ENCODE assay signal across 23 cellular contexts in the genomic region with DNA sequence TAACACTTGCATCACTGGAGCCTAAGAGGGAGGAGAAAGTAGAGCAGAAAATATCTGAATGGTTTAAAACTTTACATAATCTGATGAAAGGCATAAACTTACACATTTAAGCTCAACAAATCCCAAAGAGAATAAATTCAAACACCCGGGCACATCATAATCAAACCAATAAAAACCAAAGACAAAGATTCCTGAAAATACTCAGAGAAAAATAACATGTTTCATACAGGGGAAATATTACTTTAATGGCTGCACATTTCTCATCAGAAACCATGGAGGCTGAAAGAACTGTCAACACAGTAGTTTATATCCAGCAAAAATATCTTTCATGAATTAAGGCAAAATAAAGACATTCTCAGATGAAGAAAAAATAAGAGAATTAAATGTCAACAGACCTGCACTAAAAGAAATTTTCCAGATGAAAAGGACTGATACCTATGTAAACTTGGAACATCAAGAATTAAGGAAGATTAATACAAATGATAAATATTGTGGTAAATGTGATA. TPM values are rescaled to one million over a fixed set of nuclear protein-coding genes. Genes with fewer than 3 reads are reported as not detected.
DNase-seq lines count a peak whose midpoint lies in the region; ATAC-seq, FAIRE-seq and TF ChIP-seq lines count a peak whose summit lies in the region.
"Had no signal": no experiment of that assay in that cellular context is flagged by ENCODE, and none has a peak within 500 bp of the region (broad histone marks: within the 10 kb centered on the region; RNA-seq: fewer than 3 reads in every experiment).

No MANE protein-coding gene starts in this region.

- no peak overlapping the region for H3K4me3 Mint-ChIP-seq in CD14-positive monocyte
- H3K4me3 Mint-ChIP-seq: B cell; CD4-positive, CD25-positive, alpha-beta regulatory T cell; CD8-positive, alpha-beta memory T cell had no signal

- H2AFZ ChIP-seq in GM12878 (ENCODE audit: control insufficient read depth, low read depth, low read length), result no peak overlapping the region

- no peak overlapping the region for H3K4me2 ChIP-seq in GM12878 (ENCODE audit: control insufficient read depth, insufficient read depth)
- H3K4me2 ChIP-seq: BLaER1 treated with 17β-estradiol and CSF1 and Interleukin-3, amounts not matched to agents 10 nM and 100 nM had no signal

- no peak for TF ChIP-seq CTCF in GM12878 (IDR thresholded peaks at IDR 0.05 in 2 of 3, conservative IDR thresholded peaks at IDR 0.05 in 1 of 3; ENCODE audit: control insufficient read depth in 2 of 3, extremely low read depth in 1 of 3, insufficient read depth in 1 of 3, low read depth in 3 of 3, low read length in 3 of 3)
- no peak for TF ChIP-seq CTCF in CD14-positive monocyte (IDR thresholded peaks at IDR 0.05)

- no peak overlapping the region for H3K9ac ChIP-seq in GM12878 (ENCODE audit: control insufficient read depth, insufficient read depth, low read length)
- H3K9ac ChIP-seq: BLaER1 treated with 17β-estradiol and CSF1 and Interleukin-3, amounts not matched to agents 10 nM and 100 nM had no signal

- no TSS peak for BruUV-seq in GM12878 (replicated peaks; lab: Mats Ljungman, UMichigan)

- H3K4me1 Mint-ChIP-seq in CD14-positive monocyte, result peaks cover 1% of the 10 kb centered on the region

- POLR2A ChIA-PET in GM12878 (lab: Charles Lee), result no interaction called here

- RAD21 ChIA-PET in GM12878 (lab: Charles Lee; ENCODE audit: unreplicated experiment), result no interaction called here

- H3K9me3 ChIP-seq in GM12878 (replicated peaks; ENCODE audit: control insufficient read depth, insufficient read depth, low read length), result peaks cover 6% of the 10 kb centered on the region; the same call in 2 of the 3 replicates

- no peak for ATAC-seq in GM12878
- ATAC-seq in stimulated activated naive CD8-positive, alpha-beta T cell treated with anti-CD3 and anti-CD28 coated beads, Interleukin-15, Interleukin-2, amounts not matched to agents 100 U/mL and 50 U/mL, for 24 hours, result no peak

- FAIRE-seq in A204.1 (lab: Jason Lieb, UNC), result peak; percentile 14
- FAIRE-seq in G401.6 (lab: Jason Lieb, UNC), result peak; percentile 19
- no peak for FAIRE-seq in GM12878 (lab: Jason Lieb, UNC)
- FAIRE-seq: GM12892, GM18507 had no signal

- peaks cover 5 to 21% of the 10 kb centered on the region in 2 donors for H3K36me3 Mint-ChIP-seq in CD14-positive monocyte

- in situ Hi-C loops in GM12878 (cut with MboI), result no loop called here

- no peaks in the 10 kb centered on the region for H4K20me1 ChIP-seq in GM12878 (ENCODE audit: control insufficient read depth, insufficient read depth)

- no peak for TF ChIP-seq EP300 in GM12878 (IDR thresholded peaks at IDR 0.05; ENCODE audit: borderline replicate concordance in 1 of 2, control insufficient read depth in 1 of 2, low read depth in 2 of 2, low read length in 2 of 2)

- no peak overlapping the region for H3K27ac Mint-ChIP-seq in CD14-positive monocyte
- H3K27ac Mint-ChIP-seq: B cell; CD8-positive, alpha-beta memory T cell had no signal

- H3K36me3 ChIP-seq in GM12878 (ENCODE audit: control insufficient read depth in 2 of 2, insufficient read depth in 2 of 2, low read length in 1 of 2), result peaks cover 0 to 7% of the 10 kb centered on the region in 2 experiments; a peak in 2 of 4 replicates

- intact Hi-C loops in GM12878 (cut with micrococcal nuclease; ENCODE audit: unreplicated experiment) (no loop called here), CD14-positive monocyte (cut with micrococcal nuclease) (no loop called here)

- H3K9me3 Mint-ChIP-seq in CD14-positive monocyte, result peaks cover 16 to 42% (median 24%) of the 10 kb centered on the region in 7 donors

- no peaks in the 10 kb centered on the region; the same call in 1 of the 2 replicates for H3K4me1 ChIP-seq in GM12878 (ENCODE audit: control insufficient read depth, insufficient read depth, low read length)
- H3K4me1 ChIP-seq: BLaER1 treated with 17β-estradiol and CSF1 and Interleukin-3, amounts not matched to agents 10 nM and 100 nM had no signal

- no peak for TF ChIP-seq RAD21 in GM12878 (IDR thresholded peaks at IDR 0.05; ENCODE audit: insufficient read depth, low read depth, low read length)

- DNase-seq in GM12878 (ENCODE audit: low read depth, low spot score) (no peak), CD14-positive monocyte (ENCODE audit: low spot score) (no peak), NCI-H2227 (lab: John Stamatoyannopoulos, UW; ENCODE audit: unreplicated experiment) (no peak)
- no peak for DNase-seq in stimulated activated naive CD8-positive, alpha-beta T cell treated with anti-CD3 and anti-CD28 coated beads, Interleukin-15, Interleukin-2, amounts not matched to agents 100 U/mL and 50 U/mL, for 24 hours
- DNase-seq: AML-193; CD4-positive, alpha-beta memory T cell; CD4-positive, CD25-positive, alpha-beta regulatory T cell; CD8-positive, alpha-beta memory T cell; COR-L47; DMS 273 treated with DMSO at 0.1 percent for 48 hours; DMS153; DMS79; DND-41; EL; GF-D8 had no signal

- H3K27me3 Mint-ChIP-seq in CD14-positive monocyte (ENCODE audit: low read depth in 3 of 3), result no peaks in the 10 kb centered on the region
- H3K27me3 Mint-ChIP-seq: B cell; CD4-positive, alpha-beta memory T cell; CD4-positive, CD25-positive, alpha-beta regulatory T cell; CD8-positive, alpha-beta memory T cell had no signal

- H3K4me3 ChIP-seq in GM12878, result no peak overlapping the region
- H3K4me3 ChIP-seq: BLaER1 treated with 17β-estradiol and CSF1 and Interleukin-3, amounts not matched to agents 10 nM and 100 nM had no signal

- WGBS in GM12878 (ENCODE audit: insufficient coverage, insufficient replicate concordance, low lambda C conversion rate, missing lambda C conversion rate), result 94% methylated on average over 1 of the region's 1 CpG

- peaks cover 1% of the 10 kb centered on the region for H3K79me2 ChIP-seq in GM12878 (ENCODE audit: control insufficient read depth, insufficient read depth, low read length)

- SMC1A ChIA-PET in GM12878 (lab: Charles Lee; ENCODE audit: uncharacterized antibody, unreplicated experiment), result interaction anchor here (5.9 kb wide), 1 partner anchor 122 kb away, joined by 70 read pairs; no protein-coding TSS in a partner anchor

- no peak overlapping the region for H3K27ac ChIP-seq in GM12878 (ENCODE audit: control insufficient read depth, insufficient read depth)
- H3K27ac ChIP-seq: 22Rv1; BLaER1 treated with 17β-estradiol and CSF1 and Interleukin-3, amounts not matched to agents 10 nM and 100 nM; C4-2B had no signal

- TF ChIP-seq POLR2A in GM12878 (IDR thresholded peaks at IDR 0.05; ENCODE audit: low read depth, low read length), result no peak

- no peaks in the 10 kb centered on the region for H3K27me3 ChIP-seq in GM12878 (replicated peaks in 1 of 2; ENCODE audit: control insufficient read depth in 2 of 2, insufficient read depth in 2 of 2, low read length in 1 of 2)
- H3K27me3 ChIP-seq: BLaER1 treated with 17β-estradiol and CSF1 and Interleukin-3, amounts not matched to agents 10 nM and 100 nM had no signal

- CTCF ChIA-PET in GM12878 (lab: Yijun Ruan, JAX), result interaction anchor here (6.3 kb wide), 1 partner anchor 121 kb away, joined by 112 read pairs; no protein-coding TSS in a partner anchor

TF ChIP-seq in GM12878, 131 proteins besides CTCF, POLR2A, EP300 and RAD21:
- TF ChIP-seq HCFC1 (IDR thresholded peaks at IDR 0.05; ENCODE audit: low read length), result no peak
- peak; percentile 84; the same call in 1 of the 2 replicates for TF ChIP-seq CBX5 (IDR thresholded peaks at IDR 0.05; ENCODE audit: low read depth)

RNA-seq across cellular contexts. Expression of a gene that starts 34.2 kb away (rescaled TPM):
- 16.2 and 17.0 TPM in 2 replicates for total RNA-seq in GM12878 (2013; cell fraction: nucleolus; rRNA removed)
- 18.4 and 24.3 TPM in 2 replicates for total RNA-seq in GM12878 (2014; rRNA removed)
- total RNA-seq in GM12878 (2014; rRNA removed; fragmentation: Illumina TruSeq; extraction: Trizol), result 32.6 and 34.9 TPM in 2 replicates
- 21.8 and 21.9 TPM in 2 replicates for total RNA-seq in GM12878 (2021)
- polyA plus RNA-seq in GM12878 (2011; ENCODE audit: low read depth), result 12.4 TPM
- 19.7 and 30.8 TPM in 2 replicates for polyA plus RNA-seq in GM12878 (2011; rRNA removed)
- 4.3 and 5.1 TPM in 2 replicates for polyA plus RNA-seq in GM12878 (2011; cell fraction: cytosol; rRNA removed)
- polyA plus RNA-seq in GM12878 (2011; cell fraction: nucleus; rRNA removed), result 5.9 TPM in 2 replicates
- 19.6 and 27.0 TPM in 2 replicates for polyA plus RNA-seq in GM12878 (2012)
- 29.3 and 40.1 TPM in 2 replicates for polyA plus RNA-seq in GM12878 (2014; fragmentation: Illumina TruSeq; extraction: Trizol)
- 10 to 100 TPM; 49.0 to 51.8 TPM for polyA plus RNA-seq in GM12878 (2014; fragmentation: Nextera tagmentation; extraction: Ambion mirVana)
- 16.8 and 18.5 TPM in 2 replicates for polyA plus RNA-seq in GM12878 (2014; rRNA removed)
- 10 to 100 TPM; 69.8 to 72.6 TPM for polyA plus RNA-seq in GM12878 (2016; fragmentation: Nextera tagmentation; extraction: Ambion mirVana)
- 5.1 and 10.2 TPM in 2 replicates for polyA minus RNA-seq in GM12878 (2011; rRNA and poly(A)+ RNA removed)
- 4.2 and 4.9 TPM in 2 replicates for polyA minus RNA-seq in GM12878 (2011; cell fraction: cytosol; rRNA and poly(A)+ RNA removed)
- polyA minus RNA-seq in GM12878 (2011; cell fraction: nucleus; rRNA and poly(A)+ RNA removed), result 4.1 and 7.7 TPM in 2 replicates
- 1 to 10 TPM; 7.6 to 9.7 TPM for polyA plus RNA-seq in CD14-positive monocyte

RNA-seq across cellular contexts. Expression of a gene that starts 48.7 kb away (rescaled TPM):
- 1.7 and 1.9 TPM in 2 replicates for total RNA-seq in GM12878 (2013; cell fraction: nucleolus; rRNA removed)
- 0.27 and 0.28 TPM in 2 replicates for total RNA-seq in GM12878 (2014; rRNA removed)
- 0.14 and 0.27 TPM in 2 replicates for total RNA-seq in GM12878 (2014; rRNA removed; fragmentation: Illumina TruSeq; extraction: Trizol)
- total RNA-seq in GM12878 (2021), result 0.37 and 0.46 TPM in 2 replicates
- polyA plus RNA-seq in GM12878 (2011; ENCODE audit: low read depth), result 0.12 TPM
- 0.15 and 0.20 TPM in 2 replicates for polyA plus RNA-seq in GM12878 (2011; rRNA removed)
- polyA plus RNA-seq in GM12878 (2011; cell fraction: cytosol; rRNA removed), result 0.17 and 0.18 TPM in 2 replicates
- polyA plus RNA-seq in GM12878 (2011; cell fraction: nucleus; rRNA removed), result 0.15 and 0.20 TPM in 2 replicates
- 0.32 and 0.45 TPM in 2 replicates for polyA plus RNA-seq in GM12878 (2012)
- polyA plus RNA-seq in GM12878 (2014; fragmentation: Illumina TruSeq; extraction: Trizol), result 0.12 and 0.14 TPM in 2 replicates
- under 1 TPM; 0.02 to 0.05 TPM for polyA plus RNA-seq in GM12878 (2014; fragmentation: Nextera tagmentation; extraction: Ambion mirVana)
- 0.17 and 0.37 TPM in 2 replicates for polyA plus RNA-seq in GM12878 (2014; rRNA removed)
- polyA plus RNA-seq in GM12878 (2016; fragmentation: Nextera tagmentation; extraction: Ambion mirVana), result under 1 TPM; 0.18 to 0.21 TPM
- 0.62 and 0.66 TPM in 2 replicates for polyA minus RNA-seq in GM12878 (2011; rRNA and poly(A)+ RNA removed)
- polyA minus RNA-seq in GM12878 (2011; cell fraction: cytosol; rRNA and poly(A)+ RNA removed), result 0.40 TPM in 1 of 2 replicates, not detected in the other
- 1.1 TPM in 2 replicates for polyA minus RNA-seq in GM12878 (2011; cell fraction: nucleus; rRNA and poly(A)+ RNA removed)
- polyA plus RNA-seq in CD14-positive monocyte, result not detected
- total RNA-seq: CD4-positive, CD25-positive, alpha-beta regulatory T cell had no signal
- polyA plus RNA-seq: CD4-positive, alpha-beta memory T cell; CD4-positive, CD25-positive, alpha-beta regulatory T cell; CD8-positive, alpha-beta memory T cell had no signal
